Comparison of ENCODE assay signal across 15 cellular contexts in the genomic region with DNA sequence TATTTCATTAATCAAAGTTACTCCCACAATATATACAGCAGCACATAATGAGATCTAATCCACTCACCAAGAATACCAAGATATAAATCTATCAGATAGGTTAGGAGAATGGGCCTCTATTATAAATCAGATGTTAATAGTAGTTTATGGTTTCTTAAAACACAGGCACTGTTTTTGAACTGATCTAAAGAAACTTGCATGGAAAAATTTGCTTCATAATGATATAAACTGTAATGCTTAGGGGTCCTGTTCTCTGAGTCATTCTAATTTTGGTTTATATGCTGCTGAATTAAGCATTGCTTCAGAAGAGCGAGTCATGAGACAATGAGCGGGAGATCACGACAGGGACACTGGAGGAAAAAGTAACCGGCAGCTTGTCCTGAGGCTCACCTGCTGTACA.
DNase-seq lines count a peak whose midpoint lies in the region; ATAC-seq and TF ChIP-seq lines count a peak whose summit lies in the region.
"Had no signal": no experiment of that assay in that cellular context is flagged by ENCODE, and none has a peak within 500 bp of the region (broad histone marks: within the 10 kb centered on the region; RNA-seq: fewer than 3 reads in every experiment).

No MANE protein-coding gene starts in this region.

- H3F3A ChIP-seq in GM23248 (ENCODE audit: insufficient read depth) = peaks cover 18% of the 10 kb centered on the region

- no peaks in the 10 kb centered on the region for H3K9me2 ChIP-seq in GM23248 (ENCODE audit: insufficient read depth)

- no peak overlapping the region for H2AFZ ChIP-seq in GM23248
- H2AFZ ChIP-seq: GM23338 had no signal

- no peak overlapping the region for H3K4me3 Mint-ChIP-seq in chondrocyte (ENCODE audit: unreplicated experiment)
- H3K4me3 Mint-ChIP-seq: CD4-positive, alpha-beta memory T cell; GM23338 had no signal

- in situ Hi-C loops in GM23248 (cut with MboI) = no loop called here

- peaks cover 1% of the 10 kb centered on the region for H3K27me3 Mint-ChIP-seq in chondrocyte (ENCODE audit: low read depth)

- H3K4me2 ChIP-seq in GM23248 (ENCODE audit: unreplicated experiment) = no peak overlapping the region
- H3K4me2 ChIP-seq: A549, GM23338 had no signal

- peaks cover 19% of the 10 kb centered on the region for H3K4me1 ChIP-seq in GM23248 (ENCODE audit: insufficient read depth)
- H3K4me1 ChIP-seq: A549, BE2C had no signal

- no peaks in the 10 kb centered on the region for H3K27me3 ChIP-seq in GM23248 (replicated peaks; ENCODE audit: insufficient read depth)
- H3K27me3 ChIP-seq: BE2C had no signal

- no peaks in the 10 kb centered on the region for H3K9me3 ChIP-seq in GM23248 (ENCODE audit: low read depth)
- H3K9me3 ChIP-seq: A549, BE2C had no signal

- 56 to 58% methylated on average over 4 of the region's 4 CpGs for WGBS in GM23248 (ENCODE audit: low coverage in 1 of 2, low lambda C conversion rate in 2 of 2, missing lambda C conversion rate in 2 of 2), 2 experiments

- DNase-seq in GM23248 = peak; percentile 56
- DNase-seq in M059J (ENCODE audit: low read depth) = peak; percentile 13
- DNase-seq in fibroblast of mammary gland (ENCODE audit: low read depth) = peak; percentile 58
- peak; percentile 36 for DNase-seq in stromal cell of bone marrow (ENCODE audit: low read depth)
- DNase-seq in chondrocyte (ENCODE audit: low spot score) = no peak
- DNase-seq: BE2C; CD4-positive, alpha-beta memory T cell; DMS79; GF-D8; H7 had no signal

- no peaks in the 10 kb centered on the region for H3K36me3 Mint-ChIP-seq in chondrocyte (ENCODE audit: low read depth)
- H3K36me3 Mint-ChIP-seq: CD4-positive, alpha-beta memory T cell had no signal

- H3K27ac Mint-ChIP-seq in chondrocyte (ENCODE audit: unreplicated experiment) = no peak overlapping the region
- H3K27ac Mint-ChIP-seq: CD4-positive, alpha-beta memory T cell; GM23338 had no signal

- H3K79me2 ChIP-seq in GM23248 (ENCODE audit: insufficient read depth) = no peaks in the 10 kb centered on the region

- no peaks in the 10 kb centered on the region for H3K36me3 ChIP-seq in GM23248 (ENCODE audit: low read depth)
- H3K36me3 ChIP-seq: BE2C had no signal

- H3K4me3 ChIP-seq in GM23248 (no peak overlapping the region), fibroblast of mammary gland (ENCODE audit: control insufficient read depth, low read depth, low read length) (no peak overlapping the region)
- H3K4me3 ChIP-seq: A549, GM23338 had no signal

- H3K9me3 Mint-ChIP-seq in chondrocyte (ENCODE audit: low read depth) = no peaks in the 10 kb centered on the region
- H3K9me3 Mint-ChIP-seq: CD4-positive, alpha-beta memory T cell; GM23338 had no signal

- H3K9ac ChIP-seq in GM23248 = no peak overlapping the region

- no peak for TF ChIP-seq CTCF in fibroblast of mammary gland (conservative IDR thresholded peaks at IDR 0.05; ENCODE audit: control insufficient read depth, insufficient read depth, low read depth, low read length)
- no peak for TF ChIP-seq CTCF in chondrocyte (IDR thresholded peaks at IDR 0.05)

- no peaks in the 10 kb centered on the region for H4K20me1 ChIP-seq in GM23248 (ENCODE audit: insufficient read depth)

- no peak overlapping the region for H3K27ac ChIP-seq in GM23248
- H3K27ac ChIP-seq: A549, C4-2B had no signal

- ATAC-seq in GM18517 (IDR thresholded peaks at IDR 0.05; ENCODE audit: unreplicated experiment) (no peak), GM18861 (IDR thresholded peaks at IDR 0.05; ENCODE audit: unreplicated experiment) (no peak)
- ATAC-seq: A549, GM23338 had no signal

- peaks cover 5% of the 10 kb centered on the region for H3K4me1 Mint-ChIP-seq in chondrocyte (ENCODE audit: low read depth)
- H3K4me1 Mint-ChIP-seq: CD4-positive, alpha-beta memory T cell; GM23338 had no signal
